In the genomic region with DNA sequence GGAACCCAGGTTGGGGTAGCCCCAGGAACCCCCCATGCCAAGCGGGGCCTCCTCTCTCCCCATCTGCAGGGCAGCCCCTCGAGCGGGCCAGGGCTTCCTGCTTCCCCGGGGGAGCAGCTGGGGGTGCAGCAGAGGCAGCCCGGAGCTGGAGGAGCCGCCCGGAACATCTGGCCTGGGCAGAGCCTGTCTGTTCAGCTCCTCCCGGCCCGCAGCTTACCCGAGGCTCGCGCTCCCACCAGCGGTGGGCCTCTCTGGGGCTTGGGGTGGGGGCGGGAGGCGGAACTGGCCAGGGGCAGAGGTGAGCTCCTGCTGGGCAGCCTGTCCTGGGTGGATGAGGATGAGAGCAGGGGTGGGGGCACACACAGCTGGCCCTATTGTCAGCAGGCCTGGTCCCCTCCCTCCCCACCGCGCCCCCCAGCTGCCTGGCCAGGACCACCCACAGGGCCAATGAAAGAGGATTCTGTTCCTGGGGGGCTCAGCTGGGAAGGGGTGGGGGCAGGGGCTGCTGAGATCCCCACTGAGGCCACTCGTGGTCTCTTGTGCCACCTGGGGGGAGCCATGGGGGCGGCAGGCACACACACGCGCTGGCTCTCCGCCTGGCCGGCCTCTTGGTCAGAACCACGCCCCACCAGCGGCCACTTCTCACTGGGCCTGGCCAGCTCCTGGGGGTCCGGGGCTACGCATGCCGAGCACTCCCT, we compare ENCODE assay signal across 8 cellular contexts. TPM values are rescaled to one million over a fixed set of nuclear protein-coding genes. Genes with fewer than 3 reads are reported as not detected.
A peak's percentile ranks its signal among the peaks of the same experiment; 100 is the strongest.
DNase-seq lines count a peak whose midpoint lies in the region; ATAC-seq and TF ChIP-seq lines count a peak whose summit lies in the region.

No MANE protein-coding gene starts in this region.

- H3K27ac Mint-ChIP-seq in chondrocyte (ENCODE audit: unreplicated experiment) (no peak overlapping the region), nephron (no peak overlapping the region)
- no peak overlapping the region for H3K27ac Mint-ChIP-seq in activated CD8-positive, alpha-beta T cell treated with anti-CD3 and anti-CD28 coated beads for 36 hours

- no peak overlapping the region for H3K4me3 Mint-ChIP-seq in chondrocyte (ENCODE audit: unreplicated experiment)
- H3K4me3 Mint-ChIP-seq in nephron = no peak overlapping the region
- no peak overlapping the region for H3K4me3 Mint-ChIP-seq in activated CD8-positive, alpha-beta T cell treated with anti-CD3 and anti-CD28 coated beads for 36 hours

- H3K9me3 Mint-ChIP-seq in chondrocyte (ENCODE audit: low read depth) (no peaks in the 10 kb centered on the region), nephron (no peaks in the 10 kb centered on the region)
- H3K9me3 Mint-ChIP-seq in activated CD8-positive, alpha-beta T cell treated with anti-CD3 and anti-CD28 coated beads for 36 hours = no peaks in the 10 kb centered on the region

- POLR2A ChIA-PET in activated CD8-positive, alpha-beta T cell treated with anti-CD3 and anti-CD28 coated beads for 36 hours (lab: Charles Lee) = no interaction called here

- DNase-seq in COR-L47 (lab: John Stamatoyannopoulos, UW) (peak; percentile 81), NCI-H2171 treated with DMSO at 0.1 percent for 48 hours (lab: John Stamatoyannopoulos, UW) (peak; percentile 84), chondrocyte (ENCODE audit: low spot score) (no peak)
- DNase-seq in effector CD8-positive, alpha-beta T cell (lab: John Stamatoyannopoulos, UW) = no peak
- no peak for DNase-seq in activated CD8-positive, alpha-beta T cell treated with anti-CD3 and anti-CD28 coated beads for 36 hours

- TF ChIP-seq POLR2A in GM18505 (IDR thresholded peaks at IDR 0.05; ENCODE audit: borderline replicate concordance, extremely low read depth, insufficient read depth, insufficient read length) = no peak

- no peak for ATAC-seq in activated CD8-positive, alpha-beta T cell treated with anti-CD3 and anti-CD28 coated beads for 36 hours
- ATAC-seq in GM18505 (IDR thresholded peaks at IDR 0.05; ENCODE audit: unreplicated experiment) (no peak), GM21360 (IDR thresholded peaks at IDR 0.05; ENCODE audit: unreplicated experiment) (no peak)

- H3K4me1 Mint-ChIP-seq in chondrocyte (ENCODE audit: low read depth) = peaks cover 37% of the 10 kb centered on the region
- H3K4me1 Mint-ChIP-seq in nephron = peaks cover 4% of the 10 kb centered on the region
- peaks cover 7% of the 10 kb centered on the region for H3K4me1 Mint-ChIP-seq in activated CD8-positive, alpha-beta T cell treated with anti-CD3 and anti-CD28 coated beads for 36 hours (ENCODE audit: low read depth)

- intact Hi-C loops in activated CD8-positive, alpha-beta T cell treated with anti-CD3 and anti-CD28 coated beads for 36 hours (cut with micrococcal nuclease) = no loop called here

- TF ChIP-seq CTCF in chondrocyte (IDR thresholded peaks at IDR 0.05) (peak; percentile 65), nephron (IDR thresholded peaks at IDR 0.05; ENCODE audit: unreplicated experiment in 3 of 3) (peak in 2 of 3 experiments; percentile 16 to 19)
- TF ChIP-seq CTCF in activated CD8-positive, alpha-beta T cell treated with anti-CD3 and anti-CD28 coated beads for 36 hours (IDR thresholded peaks at IDR 0.05) = no peak

- H3K27me3 Mint-ChIP-seq in chondrocyte (ENCODE audit: low read depth) (no peaks in the 10 kb centered on the region), nephron (ENCODE audit: low read depth) (no peaks in the 10 kb centered on the region)
- H3K27me3 Mint-ChIP-seq in activated CD8-positive, alpha-beta T cell treated with anti-CD3 and anti-CD28 coated beads for 36 hours = peaks cover 27% of the 10 kb centered on the region

- CTCF ChIA-PET in activated CD8-positive, alpha-beta T cell treated with anti-CD3 and anti-CD28 coated beads for 36 hours (lab: Charles Lee) = interaction anchor here (0.6 to 3.2 kb wide), 4 partner anchors 10 to 138 kb away, joined by 3 to 14 read pairs (median 5); no protein-coding TSS in a partner anchor

- H3K36me3 Mint-ChIP-seq in chondrocyte (ENCODE audit: low read depth) (no peaks in the 10 kb centered on the region), nephron (ENCODE audit: low read depth) (no peaks in the 10 kb centered on the region)
- H3K36me3 Mint-ChIP-seq in activated CD8-positive, alpha-beta T cell treated with anti-CD3 and anti-CD28 coated beads for 36 hours (ENCODE audit: low read depth) = no peaks in the 10 kb centered on the region

RNA-seq across cellular contexts. Expression of a gene that starts 34.7 kb away (rescaled TPM):
- 20.6 to 32.3 TPM (median 22.7 TPM) in 3 replicates for total RNA-seq in chondrocyte
- under 1 TPM; 0.40 to 0.65 TPM for total RNA-seq in activated CD8-positive, alpha-beta T cell treated with anti-CD3 and anti-CD28 coated beads for 36 hours

Comparison
In these comparisons a context has a peak if more than half of its experiments do, and no peak if none do; other contexts are left out.
1. DNase-seq: peak in COR-L47 (single experiment) and NCI-H2171 treated with DMSO at 0.1 percent for 48 hours (single experiment); none in chondrocyte (single experiment), effector CD8-positive, alpha-beta T cell (single experiment) and activated CD8-positive, alpha-beta T cell treated with anti-CD3 and anti-CD28 coated beads for 36 hours (single experiment).
2. RNA of a gene that starts 34.7 kb away (total RNA-seq): 20.6 to 32.3 TPM in chondrocyte; 0.40 to 0.65 TPM in activated CD8-positive, alpha-beta T cell treated with anti-CD3 and anti-CD28 coated beads for 36 hours; every median in the first group is over 10 times any median in the second.